9 cellular contexts compared by ENCODE assay signal in genomic region chr19:2270572-2271515, GRCh38. TPM values are rescaled to one million over a fixed set of nuclear protein-coding genes. Genes with fewer than 3 reads are reported as not detected.
DNase-seq lines count a peak whose midpoint lies in the region; ATAC-seq and TF ChIP-seq lines count a peak whose summit lies in the region.
"Had no signal": no experiment of that assay in that cellular context is flagged by ENCODE, and none has a peak within 500 bp of the region (broad histone marks: within the 10 kb centered on the region; RNA-seq: fewer than 3 reads in every experiment).

No MANE protein-coding gene starts in this region.

- peak overlapping the region; percentile 91 for H3K4me3 Mint-ChIP-seq in T-helper 2 cell treated with Interferon-gamma antibody and Interleukin-4, amounts not matched to agents 5 μg/mL and 100 μg/mL, for 36 hours

- WGBS in upper lobe of left lung, 2 donors = 0 to 2% methylated on average over 16 to 51 of the region's 83 CpGs

- peak overlapping the region; percentile 93 to 100 (median 100) for H3K4me2 ChIP-seq in BLaER1 treated with 17β-estradiol and CSF1 and Interleukin-3, amounts not matched to agents 10 nM and 100 nM

- no peaks in the 10 kb centered on the region for H3K9me3 Mint-ChIP-seq in T-helper 2 cell treated with Interferon-gamma antibody and Interleukin-4, amounts not matched to agents 5 μg/mL and 100 μg/mL, for 36 hours

- H3K27ac ChIP-seq in BLaER1 treated with 17β-estradiol and CSF1 and Interleukin-3, amounts not matched to agents 10 nM and 100 nM = peak overlapping the region; percentile 91 to 100 (median 99)
- H3K27ac ChIP-seq in HUES48 (ENCODE audit: low read depth, low read length) = peak overlapping the region; percentile 94
- H3K27ac ChIP-seq in left ventricle myocardium inferior (replicated peaks) = peak overlapping the region; percentile 98
- peak overlapping the region; percentile 99 for H3K27ac ChIP-seq in upper lobe of left lung

- H3K27ac Mint-ChIP-seq in T-helper 2 cell treated with Interferon-gamma antibody and Interleukin-4, amounts not matched to agents 5 μg/mL and 100 μg/mL, for 36 hours = peak overlapping the region; percentile 91

- H3K9ac ChIP-seq in BLaER1 treated with 17β-estradiol and CSF1 and Interleukin-3, amounts not matched to agents 10 nM and 100 nM = peak overlapping the region; percentile 96 to 100 (median 99)
- peak overlapping the region; percentile 95 for H3K9ac ChIP-seq in HUES48 (ENCODE audit: low read depth, low read length)

- peaks cover 32% of the 10 kb centered on the region for H3K36me3 Mint-ChIP-seq in T-helper 2 cell treated with Interferon-gamma antibody and Interleukin-4, amounts not matched to agents 5 μg/mL and 100 μg/mL, for 36 hours (ENCODE audit: low read depth)

- H3K4me3 ChIP-seq in BLaER1 treated with 17β-estradiol and CSF1 and Interleukin-3, amounts not matched to agents 10 nM and 100 nM = peak overlapping the region; percentile 93 to 100 (median 100)
- H3K4me3 ChIP-seq in HUES48 (ENCODE audit: low read depth, low read length) (peak overlapping the region; percentile 100), left ventricle myocardium inferior (peak overlapping the region; percentile 99), upper lobe of left lung (peak overlapping the region; percentile 87 to 99 (median 98))

- H3K27me3 Mint-ChIP-seq in T-helper 2 cell treated with Interferon-gamma antibody and Interleukin-4, amounts not matched to agents 5 μg/mL and 100 μg/mL, for 36 hours (ENCODE audit: low read depth) = no peaks in the 10 kb centered on the region

- H3K27me3 ChIP-seq in BLaER1 treated with 17β-estradiol and CSF1 and Interleukin-3, amounts not matched to agents 10 nM and 100 nM = no peaks in the 10 kb centered on the region
- H3K27me3 ChIP-seq in HUES48 (ENCODE audit: control insufficient read depth, insufficient read depth, low read length) (no peaks in the 10 kb centered on the region), left ventricle myocardium inferior (ENCODE audit: low read depth) (no peaks in the 10 kb centered on the region), upper lobe of left lung (no peaks in the 10 kb centered on the region)

- H4K20me1 ChIP-seq in BLaER1 treated with 17β-estradiol and CSF1 and Interleukin-3, amounts not matched to agents 10 nM and 100 nM = peaks cover 56 to 65% (median 64%) of the 10 kb centered on the region in 11 experiments

- H3K9me3 ChIP-seq in BLaER1 treated with 17β-estradiol and CSF1 and Interleukin-3, amounts not matched to agents 10 nM and 100 nM (replicated peaks in 1 of 11) = no peaks in the 10 kb centered on the region; a peak in 1 of 22 replicates
- H3K9me3 ChIP-seq in HUES48 (ENCODE audit: control insufficient read depth, insufficient read depth, low read length) (no peaks in the 10 kb centered on the region), left ventricle myocardium inferior (replicated peaks) (no peaks in the 10 kb centered on the region), upper lobe of left lung (no peaks in the 10 kb centered on the region)

- intact Hi-C loops in left ventricle myocardium inferior (cut with micrococcal nuclease) = no loop called here

- peak; percentile 23 to 84 (median 51) for TF ChIP-seq POLR2A in upper lobe of left lung (IDR thresholded peaks at IDR 0.05)

- peaks cover 34% of the 10 kb centered on the region for H3K4me1 Mint-ChIP-seq in T-helper 2 cell treated with Interferon-gamma antibody and Interleukin-4, amounts not matched to agents 5 μg/mL and 100 μg/mL, for 36 hours (ENCODE audit: low read depth)

- H3K36me3 ChIP-seq in BLaER1 treated with 17β-estradiol and CSF1 and Interleukin-3, amounts not matched to agents 10 nM and 100 nM = peaks cover 38 to 47% (median 44%) of the 10 kb centered on the region in 11 experiments
- H3K36me3 ChIP-seq in HUES48 (ENCODE audit: control insufficient read depth, insufficient read depth, low read length) (peaks cover 20% of the 10 kb centered on the region), left ventricle myocardium inferior (peaks cover 26% of the 10 kb centered on the region), upper lobe of left lung (peaks cover 9 to 24% (median 19%) of the 10 kb centered on the region in 4 donors)

- peak in 1 of 4 donors; percentile 36 for TF ChIP-seq EP300 in upper lobe of left lung (IDR thresholded peaks at IDR 0.05)

- ATAC-seq in upper lobe of left lung (ENCODE audit: low FRiP score in 2 of 2) = peak; percentile 30 to 69
- no peak for ATAC-seq in GM18519 (IDR thresholded peaks at IDR 0.05; ENCODE audit: low FRiP score, unreplicated experiment)

- peaks cover 63 to 73% (median 72%) of the 10 kb centered on the region in 10 experiments for H3K4me1 ChIP-seq in BLaER1 treated with 17β-estradiol and CSF1 and Interleukin-3, amounts not matched to agents 10 nM and 100 nM
- H3K4me1 ChIP-seq in HUES48 (ENCODE audit: control insufficient read depth, insufficient read depth, low read length) = no peaks in the 10 kb centered on the region
- H3K4me1 ChIP-seq in left ventricle myocardium inferior = peaks cover 74% of the 10 kb centered on the region
- peaks cover 60 to 78% (median 69%) of the 10 kb centered on the region in 4 donors for H3K4me1 ChIP-seq in upper lobe of left lung

- peak; percentile 73 for DNase-seq in T-helper 2 cell treated with Interferon-gamma antibody and Interleukin-4, amounts not matched to agents 5 μg/mL and 100 μg/mL, for 36 hours (ENCODE audit: low spot score)
- DNase-seq in amygdala (lab: John Stamatoyannopoulos, UW) = peak in 50 of 56 donors; percentile 14 to 81 (median 58)
- peak; percentile 90 for DNase-seq in left ventricle myocardium inferior
- DNase-seq in pons (ENCODE audit: low spot score) = peak; percentile 74
- DNase-seq in upper lobe of left lung = peak; percentile 87 to 96

- TF ChIP-seq CTCF in left ventricle myocardium inferior (IDR thresholded peaks at IDR 0.05; ENCODE audit: borderline replicate concordance) (no peak), upper lobe of left lung (IDR thresholded peaks at IDR 0.05) (no peak)

RNA-seq across cellular contexts. Expression of gene PEAK3, which starts 11.1 kb away (rescaled TPM):
- total RNA-seq in left ventricle myocardium inferior (0.77 TPM), upper lobe of left lung (1 to 10 TPM; 2.4 to 8.6 (median 4.6) TPM)

RNA-seq across cellular contexts. Expression of gene JSRP1, which starts 14.6 kb away (rescaled TPM):
- total RNA-seq in left ventricle myocardium inferior (0.36 TPM), upper lobe of left lung (1 to 10 TPM in 3 of 6 donors, not detected in 3; 1.2 to 3.7 (median 1.7) TPM)
- total RNA-seq: HT1080 had no signal

RNA-seq across cellular contexts. Expression of gene AMH, which starts 21.7 kb away (rescaled TPM):
- total RNA-seq in left ventricle myocardium inferior (1.1 TPM), upper lobe of left lung (1 to 10 TPM; 1.1 to 6.3 (median 3.2) TPM)

RNA-seq across cellular contexts. Expression of gene SF3A2, which starts 34.2 kb away (rescaled TPM):
- 28.7 TPM for total RNA-seq in left ventricle myocardium inferior
- 100 to 1,000 TPM in 1 of 6 donors, 10 to 100 TPM in 5; 39.8 to 104 (median 70.7) TPM for total RNA-seq in upper lobe of left lung

RNA-seq across cellular contexts. Expression of gene PLEKHJ1, which starts 34.7 kb away (rescaled TPM):
- total RNA-seq in left ventricle myocardium inferior = 47.8 TPM
- total RNA-seq in upper lobe of left lung = 100 to 1,000 TPM in 2 of 6 donors, 10 to 100 TPM in 4; 67.2 to 114 (median 79.3) TPM
